In the genomic region with DNA sequence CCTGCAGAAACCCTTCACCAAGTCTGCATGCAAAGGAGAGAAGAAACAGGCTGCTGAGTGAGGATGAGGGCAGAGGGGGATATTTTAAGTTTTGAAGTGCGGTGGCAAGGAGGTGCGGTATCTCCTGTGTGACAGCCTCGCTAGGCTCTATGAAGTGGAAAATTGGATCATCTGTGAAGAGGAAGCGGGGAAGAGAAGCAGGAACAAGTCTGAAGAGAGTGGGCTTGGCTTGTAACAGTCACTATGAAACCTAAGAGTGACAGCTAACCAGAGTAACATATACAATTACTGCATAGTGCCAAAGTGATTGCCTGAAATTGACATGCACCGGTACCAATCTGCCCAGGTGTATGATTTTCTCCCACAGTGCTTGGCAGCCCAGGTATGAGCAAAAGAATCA, we compare ENCODE assay signal across 8 cellular contexts.
DNase-seq lines count a peak whose midpoint lies in the region; ATAC-seq and TF ChIP-seq lines count a peak whose summit lies in the region.

No MANE protein-coding gene starts in this region.

- peak overlapping the region; percentile 52 to 88 (median 78) for H3K27ac Mint-ChIP-seq in naive thymus-derived CD8-positive, alpha-beta T cell

- H3K4me3 Mint-ChIP-seq in naive thymus-derived CD8-positive, alpha-beta T cell: peak overlapping the region in 9 of 10 donors; percentile 41 to 66 (median 58)

- no peaks in the 10 kb centered on the region for H3K27me3 Mint-ChIP-seq in naive thymus-derived CD8-positive, alpha-beta T cell

- peak; percentile 27 for DNase-seq in NCI-H2171 treated with DMSO at 0.1 percent for 48 hours (lab: John Stamatoyannopoulos, UW)
- no peak for DNase-seq in NCI-H2171 (lab: John Stamatoyannopoulos, UW)
- peak; percentile 79 for DNase-seq in KBM-7
- DNase-seq in naive thymus-derived CD8-positive, alpha-beta T cell: no peak
- no peak for DNase-seq in OCI-M2 (lab: John Stamatoyannopoulos, UW; ENCODE audit: unreplicated experiment)
- no peak for DNase-seq in erythroblast (lab: John Stamatoyannopoulos, UW)
- DNase-seq in DMS 273 (lab: John Stamatoyannopoulos, UW; ENCODE audit: unreplicated experiment): no peak

- H3K4me1 Mint-ChIP-seq in naive thymus-derived CD8-positive, alpha-beta T cell: peaks cover 50 to 83% (median 81%) of the 10 kb centered on the region in 4 donors

- peaks cover 0 to 50% (median 7%) of the 10 kb centered on the region in 3 donors for H3K36me3 Mint-ChIP-seq in naive thymus-derived CD8-positive, alpha-beta T cell

- ATAC-seq in GM21619 (IDR thresholded peaks at IDR 0.05; ENCODE audit: unreplicated experiment): peak; percentile 43
- peak in 1 of 2 donors; percentile 8 for ATAC-seq in naive thymus-derived CD8-positive, alpha-beta T cell

- in situ Hi-C loops in KBM-7 (cut with MboI; ENCODE audit: low pct_unique_long_range_greater_than_20kb, low sequenced_read_pairs): no loop called here

- POLR2A ChIA-PET in naive thymus-derived CD8-positive, alpha-beta T cell (lab: Charles Lee): no interaction called here

- H3K9me3 Mint-ChIP-seq in naive thymus-derived CD8-positive, alpha-beta T cell: no peaks in the 10 kb centered on the region

- no peak for TF ChIP-seq POLR2A in erythroblast (IDR thresholded peaks at IDR 0.05; ENCODE audit: low read length)

Comparison
In these comparisons a context has a peak if more than half of its experiments do, and no peak if none do; other contexts are left out.
1. DNase-seq: peak in NCI-H2171 treated with DMSO at 0.1 percent for 48 hours (single experiment) and KBM-7 (single experiment); none in NCI-H2171 (single experiment), naive thymus-derived CD8-positive, alpha-beta T cell (0 of 10), OCI-M2 (single experiment), erythroblast (0 of 2) and DMS 273 (single experiment).